In the genomic region with DNA sequence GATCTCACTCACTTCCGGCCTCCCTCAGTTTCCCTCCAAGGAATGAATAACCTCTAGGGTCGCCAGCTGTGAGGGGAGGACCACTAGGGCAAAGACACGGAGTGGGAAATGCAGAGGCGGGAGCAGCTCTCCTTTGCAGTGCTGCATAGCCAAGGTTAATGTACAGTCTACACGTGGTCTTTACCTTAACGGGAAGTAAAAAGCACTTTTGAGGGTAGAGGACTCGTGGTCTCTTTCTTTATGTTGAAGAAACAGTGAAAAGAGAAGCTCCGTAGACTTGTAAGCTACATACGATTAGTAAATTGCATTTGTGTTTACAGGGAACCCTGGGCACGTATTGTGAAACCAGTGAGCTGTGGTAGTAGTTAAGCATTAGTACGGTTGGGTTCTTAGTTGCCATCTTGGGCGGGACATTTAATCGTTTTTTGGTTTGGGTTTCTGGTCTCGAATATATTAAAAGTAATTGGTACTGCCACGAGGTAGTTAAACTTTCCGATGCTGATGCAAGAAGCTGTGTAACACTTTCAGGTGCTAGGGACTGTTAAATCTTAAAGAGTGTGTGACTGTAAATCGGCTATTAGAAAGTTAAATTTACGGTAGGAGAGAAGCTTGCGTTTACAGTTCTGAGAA, we compare ENCODE assay signal across 1 cellular context.
A peak's percentile ranks its signal among the peaks of the same experiment; 100 is the strongest.
TF ChIP-seq lines count a peak whose summit lies in the region.

No MANE protein-coding gene starts in this region.

TF ChIP-seq in HCT116, 20 proteins besides CTCF, POLR2A, EP300 and RAD21:
- TF ChIP-seq SP1 (IDR thresholded peaks at IDR 0.05; ENCODE audit: low read depth) (no peak), ZNF274 (IDR thresholded peaks at IDR 0.05; ENCODE audit: low read depth, low read length) (no peak)
- TF ChIP-seq, protein P1, sequence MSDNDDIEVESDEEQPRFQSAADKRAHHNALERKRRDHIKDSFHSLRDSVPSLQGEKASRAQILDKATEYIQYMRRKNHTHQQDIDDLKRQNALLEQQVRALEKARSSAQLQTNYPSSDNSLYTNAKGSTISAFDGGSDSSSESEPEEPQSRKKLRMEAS (IDR thresholded peaks at IDR 0.05), result peak; percentile 45; the same call in 1 of the 2 replicates
